Comparison of ENCODE assay signal across 8 cellular contexts in genomic region chr5:127229185-127229889, GRCh38.
A peak's percentile ranks its signal among the peaks of the same experiment; 100 is the strongest.
DNase-seq lines count a peak whose midpoint lies in the region; ATAC-seq and TF ChIP-seq lines count a peak whose summit lies in the region.

No MANE protein-coding gene starts in this region.

- H3K36me3 ChIP-seq in heart left ventricle (no peaks in the 10 kb centered on the region), urinary bladder (ENCODE audit: insufficient read depth) (no peaks in the 10 kb centered on the region)

- TF ChIP-seq CTCF in AG04450 (IDR thresholded peaks at IDR 0.05; ENCODE audit: low read depth, low read length) (0 out of 2 replicates have a peak, but pooled peaks have one; percentile 10), RWPE1 (conservative IDR thresholded peaks at IDR 0.05; ENCODE audit: low read depth) (no peak), heart left ventricle (IDR thresholded peaks at IDR 0.05) (peak in 4 of 12 donors; percentile 12 to 31 (median 24))

- peaks cover 16% of the 10 kb centered on the region for H3K4me1 Mint-ChIP-seq in activated naive CD8-positive, alpha-beta T cell (ENCODE audit: low read depth)

- no peak for TF ChIP-seq POLR2A in heart left ventricle (IDR thresholded peaks at IDR 0.05)

- H3K36me3 Mint-ChIP-seq in activated naive CD8-positive, alpha-beta T cell, result peaks cover 15% of the 10 kb centered on the region

- DNase-seq in AG04450 (ENCODE audit: low read depth, low spot score) (no peak), RWPE1 (ENCODE audit: low spot score) (peak; percentile 64), heart left ventricle (peak; percentile 49 to 81 (median 65)), pons (ENCODE audit: low spot score) (peak; percentile 37)

- peaks cover 3% of the 10 kb centered on the region; the same call in 1 of the 2 replicates for H3K9me3 ChIP-seq in AG04450 (ENCODE audit: control insufficient read depth, insufficient read depth, low read length)
- H3K9me3 ChIP-seq in heart left ventricle, result no peaks in the 10 kb centered on the region

- H3K9me3 Mint-ChIP-seq in activated naive CD8-positive, alpha-beta T cell (ENCODE audit: low read depth), result peaks cover 5% of the 10 kb centered on the region

- H3K27ac ChIP-seq in AG04450 (ENCODE audit: low read depth, low read length) (no peak overlapping the region), RWPE1 (no peak overlapping the region), heart left ventricle (peak overlapping the region in 6 of 12 donors; percentile 25 to 65 (median 54)), urinary bladder (ENCODE audit: low read depth) (peak overlapping the region; percentile 35)

- CTCF ChIA-PET in AG04450 (lab: Charles Lee) (no interaction called here), RWPE1 (lab: Yijun Ruan, JAX) (interaction anchor here (0.5 to 0.6 kb wide), 4 partner anchors 14 to 264 kb away, joined by 3 to 4 read pairs (median 3); no protein-coding TSS in a partner anchor)

- H3K27ac Mint-ChIP-seq in activated naive CD8-positive, alpha-beta T cell, result peak overlapping the region; percentile 68

- no peaks in the 10 kb centered on the region for H3K27me3 Mint-ChIP-seq in activated naive CD8-positive, alpha-beta T cell

- intact Hi-C loops in heart left ventricle (cut with DNase I), result no loop called here

- H3K4me1 ChIP-seq in heart left ventricle (peaks cover 0 to 15% (median 0%) of the 10 kb centered on the region in 12 donors), urinary bladder (ENCODE audit: insufficient read depth) (no peaks in the 10 kb centered on the region)

- H3K4me3 Mint-ChIP-seq in activated naive CD8-positive, alpha-beta T cell, result peak overlapping the region; percentile 69

- POLR2A ChIA-PET in AG04450 (lab: Yijun Ruan, JAX) (no interaction called here), RWPE1 (lab: Yijun Ruan, JAX; ENCODE audit: low non-redundant PET) (no interaction called here)

- ATAC-seq in GM18868 (IDR thresholded peaks at IDR 0.05; ENCODE audit: unreplicated experiment) (peak; percentile 87), HG03135 (IDR thresholded peaks at IDR 0.05; ENCODE audit: unreplicated experiment) (peak; percentile 78), heart left ventricle (peak; percentile 51 to 91 (median 85))

- peak overlapping the region; percentile 59 for H3K4me3 ChIP-seq in AG04450 (ENCODE audit: low read depth, low read length)
- peak overlapping the region; percentile 33 to 73 (median 62) for H3K4me3 ChIP-seq in heart left ventricle
- peak overlapping the region; percentile 62 for H3K4me3 ChIP-seq in urinary bladder (ENCODE audit: low read depth, low read length)

- H3K27me3 ChIP-seq in AG04450 (ENCODE audit: control insufficient read depth, insufficient read depth, low read length) (peaks cover 11% of the 10 kb centered on the region), heart left ventricle (no peaks in the 10 kb centered on the region)

- WGBS in heart left ventricle, 4 donors, result 1 to 4% (median 2%) methylated on average over 39 to 61 of the region's 61 CpGs
- WGBS in urinary bladder, result under 1% methylated on average over 61 of the region's 61 CpGs
